Comparison of ENCODE assay signal across 1 cellular context in genomic region chr2:216871333-216871934, GRCh38.
A peak's percentile ranks its signal among the peaks of the same experiment; 100 is the strongest.
TF ChIP-seq lines count a peak whose summit lies in the region.

No MANE protein-coding gene starts in this region.

TF ChIP-seq in HepG2, 621 proteins besides CTCF, POLR2A, EP300 and RAD21 (continued from another document and continues in another):
- TF ChIP-seq CREB3 (CRISPR knock-in tag; IDR thresholded peaks at IDR 0.05) (no peak), ZNF530 (CRISPR knock-in tag; IDR thresholded peaks at IDR 0.05; ENCODE audit: low read depth) (no peak), TFDP1 (CRISPR knock-in tag; IDR thresholded peaks at IDR 0.05; ENCODE audit: borderline replicate concordance) (peak; percentile 41; the same call in 1 of the 2 replicates), ZNF3 (CRISPR knock-in tag; IDR thresholded peaks at IDR 0.05) (no peak), NFIB (CRISPR knock-in tag; IDR thresholded peaks at IDR 0.05; ENCODE audit: borderline replicate concordance) (no peak), ZNF816 (CRISPR knock-in tag; IDR thresholded peaks at IDR 0.05; ENCODE audit: borderline replicate concordance) (0 out of 2 replicates have a peak, but pooled peaks have one; percentile 40), RERE (CRISPR knock-in tag; IDR thresholded peaks at IDR 0.05; ENCODE audit: low read depth) (no peak), JUN (CRISPR knock-in tag; IDR thresholded peaks at IDR 0.05) (peak; percentile 90), ZNF460 (CRISPR knock-in tag; IDR thresholded peaks at IDR 0.05; ENCODE audit: borderline replicate concordance) (no peak), TFDP2 (CRISPR knock-in tag; IDR thresholded peaks at IDR 0.05) (no peak), PRDM4 (CRISPR knock-in tag; IDR thresholded peaks at IDR 0.05; ENCODE audit: borderline replicate concordance) (no peak), MAFF (IDR thresholded peaks at IDR 0.05; ENCODE audit: low read depth, low read length) (0 out of 2 replicates have a peak, but pooled peaks have one; percentile 12), PRDM10 (CRISPR knock-in tag; IDR thresholded peaks at IDR 0.05; ENCODE audit: low read depth) (peak; percentile 36; the same call in 1 of the 2 replicates), GMEB1 (CRISPR knock-in tag; IDR thresholded peaks at IDR 0.05; ENCODE audit: borderline replicate concordance) (peak; percentile 64; the same call in 1 of the 2 replicates), RFX5 (IDR thresholded peaks at IDR 0.05; ENCODE audit: low read depth, low read length) (0 out of 2 replicates have a peak, but pooled peaks have one; percentile 23), MIER3 (CRISPR knock-in tag; IDR thresholded peaks at IDR 0.05; ENCODE audit: borderline replicate concordance) (peak; percentile 78; the same call in 1 of the 2 replicates), WIZ (CRISPR knock-in tag; IDR thresholded peaks at IDR 0.05) (peak; percentile 78; the same call in 1 of the 2 replicates), ZNF580 (CRISPR knock-in tag; IDR thresholded peaks at IDR 0.05; ENCODE audit: borderline replicate concordance, low read depth) (peak; percentile 65; the same call in 1 of the 2 replicates), CCAR2 (optimal IDR thresholded peaks at IDR 0.05; ENCODE audit: low read depth, low read length) (no peak), ZNF362 (CRISPR knock-in tag; IDR thresholded peaks at IDR 0.05; ENCODE audit: borderline replicate concordance) (peak; percentile 78; the same call in 1 of the 2 replicates), ZNF431 (CRISPR knock-in tag; IDR thresholded peaks at IDR 0.05; ENCODE audit: borderline replicate concordance, low read depth) (peak; percentile 41; the same call in 1 of the 2 replicates), FOXO1 (CRISPR knock-in tag; IDR thresholded peaks at IDR 0.05) (peak; percentile 93), ZBTB25 (CRISPR knock-in tag; IDR thresholded peaks at IDR 0.05) (peak; percentile 35; the same call in 1 of the 2 replicates), ZNF883 (CRISPR knock-in tag; IDR thresholded peaks at IDR 0.05; ENCODE audit: not compliant biosample characterization) (no peak), ZNF75D (CRISPR knock-in tag; IDR thresholded peaks at IDR 0.05; ENCODE audit: borderline replicate concordance) (no peak), SUZ12 (IDR thresholded peaks at IDR 0.05; ENCODE audit: low read depth, low read length) (no peak), ZNF747 (CRISPR knock-in tag; IDR thresholded peaks at IDR 0.05; ENCODE audit: borderline replicate concordance) (0 out of 2 replicates have a peak, but pooled peaks have one; percentile 20), HDAC1 (CRISPR knock-in tag; IDR thresholded peaks at IDR 0.05) (peak; percentile 49; the same call in 1 of the 2 replicates), ZNF660 (CRISPR knock-in tag; IDR thresholded peaks at IDR 0.05; ENCODE audit: borderline replicate concordance, low read depth) (no peak)
